In genomic region chr14:105331575-105332351, GRCh38 we compare ENCODE assay signal across 1 cellular context.
TF ChIP-seq lines count a peak whose summit lies in the region.

No MANE protein-coding gene starts in this region.

TF ChIP-seq in IMR-90, 13 proteins besides CTCF, POLR2A, EP300 and RAD21:
- no peak for TF ChIP-seq MAFK (IDR thresholded peaks at IDR 0.05; ENCODE audit: low read depth, low read length)
- TF ChIP-seq CEBPB (IDR thresholded peaks at IDR 0.05; ENCODE audit: low read depth, low read length), result no peak
- no peak for TF ChIP-seq USF2 (IDR thresholded peaks at IDR 0.05; ENCODE audit: low read depth, low read length)
- no peak for TF ChIP-seq CHD1 (IDR thresholded peaks at IDR 0.05; ENCODE audit: low read depth, low read length)
- no peak for TF ChIP-seq NFE2L2 (IDR thresholded peaks at IDR 0.05; ENCODE audit: low read depth, low read length)
- TF ChIP-seq BHLHE40 (IDR thresholded peaks at IDR 0.05; ENCODE audit: low read depth, low read length), result no peak
- no peak for TF ChIP-seq FOS (IDR thresholded peaks at IDR 0.05; ENCODE audit: low read depth, low read length)
- TF ChIP-seq ELK1 (IDR thresholded peaks at IDR 0.05; ENCODE audit: borderline replicate concordance, low read depth, low read length), result no peak
- TF ChIP-seq RCOR1 (IDR thresholded peaks at IDR 0.05; ENCODE audit: insufficient replicate concordance, low read length), result no peak
